Comparison of ENCODE assay signal across 23 cellular contexts in the genomic region with DNA sequence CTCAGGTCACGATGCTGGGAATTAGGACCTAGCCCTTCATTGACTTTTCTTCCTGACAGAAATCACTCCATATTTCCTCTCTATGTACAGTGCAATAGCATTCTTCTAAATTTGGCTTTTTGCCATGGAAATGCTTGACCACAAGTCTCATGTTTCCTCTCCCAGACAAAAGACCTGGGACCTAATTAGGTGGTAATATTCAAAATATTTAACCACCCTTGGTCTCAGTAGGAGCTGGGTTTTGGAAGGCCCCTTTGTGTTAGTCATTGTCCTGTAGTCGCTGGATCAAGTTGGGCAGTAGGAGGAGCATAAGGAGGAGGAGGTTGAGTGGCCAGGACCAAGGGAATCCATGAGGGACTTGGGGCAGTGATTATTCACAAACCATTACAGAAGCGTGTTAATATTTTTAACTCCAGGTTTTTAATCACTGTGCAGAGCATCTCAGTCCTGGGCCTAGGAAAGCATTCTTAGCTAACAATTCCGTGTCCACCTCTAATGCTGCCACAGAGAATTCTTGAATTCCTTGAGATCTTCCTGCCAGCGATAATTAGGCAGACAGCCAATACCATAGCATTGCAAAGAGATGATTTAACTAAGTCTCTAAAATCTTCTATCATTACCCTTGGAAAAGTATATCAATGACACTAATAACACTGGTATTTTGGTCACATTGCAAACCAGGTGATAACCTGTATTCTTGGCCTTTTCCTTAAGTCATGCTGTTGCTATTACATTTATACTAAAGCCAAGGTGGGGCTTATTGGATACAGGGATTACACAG. TPM values are rescaled to one million over a fixed set of nuclear protein-coding genes. Genes with fewer than 3 reads are reported as not detected.
DNase-seq lines count a peak whose midpoint lies in the region; ATAC-seq and TF ChIP-seq lines count a peak whose summit lies in the region.
"Had no signal": no experiment of that assay in that cellular context is flagged by ENCODE, and none has a peak within 500 bp of the region (broad histone marks: within the 10 kb centered on the region; RNA-seq: fewer than 3 reads in every experiment).

No MANE protein-coding gene starts in this region.

- H3K4me1 ChIP-seq in HAP-1 (no peaks in the 10 kb centered on the region), testis (no peaks in the 10 kb centered on the region)
- H3K4me1 ChIP-seq: Peyer's patch had no signal

- H3K36me3 ChIP-seq in HAP-1 (replicated peaks) = no peaks in the 10 kb centered on the region
- no peaks in the 10 kb centered on the region for H3K36me3 ChIP-seq in testis (ENCODE audit: low read depth, missing control alignments)
- H3K36me3 ChIP-seq: Peyer's patch had no signal

- in situ Hi-C loops in HAP-1 (cut with MboI; ENCODE audit: low sequenced_read_pairs) = no loop called here

- DNase-seq in AG20443 (ENCODE audit: low spot score) (peak; percentile 10), HAP-1 (ENCODE audit: low spot score in 2 of 2) (peak; percentile 8 to 10), astrocyte of the hippocampus (ENCODE audit: low read depth, low spot score) (peak; percentile 70), iPS-NIHi11 (ENCODE audit: low spot score) (peak; percentile 16), testis (no peak), NCI-H1092 treated with DMSO at 0.1 percent for 48 hours (lab: John Stamatoyannopoulos, UW) (no peak)
- no peak for DNase-seq in natural killer cell treated with Interleukin-12 subunit alpha and Interleukin-12 subunit beta and Interleukin-15 and Interleukin-18, amount 100 ng/mL, for 72 hours (ENCODE audit: low spot score)
- DNase-seq: activated CD4-positive, alpha-beta memory T cell treated with anti-CD3 and anti-CD28 coated beads for 36 hours; activated T-cell treated with anti-CD3 and anti-CD28 coated beads, Interleukin-2, amount 50 U/mL, for 24 hours; COR-L47; effector CD8-positive, alpha-beta T cell; GF-D8; hypothalamus; IMR-90; left colon; NCI-H2081; NCI-H774; occipital lobe; Peyer's patch; stimulated activated CD4-positive, alpha-beta T cell treated with anti-CD3 and anti-CD28 coated beads, Interleukin-4, amount 100 ng/mL, for 24 hours; T-helper 1 cell had no signal

- no peak overlapping the region for H3K27ac ChIP-seq in testis
- H3K27ac ChIP-seq: Peyer's patch had no signal

- H3K27me3 ChIP-seq in HAP-1 (ENCODE audit: low read depth) (no peaks in the 10 kb centered on the region), testis (no peaks in the 10 kb centered on the region)
- H3K27me3 ChIP-seq: Peyer's patch had no signal

- no peak for ATAC-seq in natural killer cell treated with Interleukin-12 subunit alpha and Interleukin-12 subunit beta and Interleukin-15 and Interleukin-18, amount 100 ng/mL, for 72 hours
- ATAC-seq in HG03460 (IDR thresholded peaks at IDR 0.05; ENCODE audit: unreplicated experiment) = no peak
- ATAC-seq: left colon had no signal

- TF ChIP-seq POLR2A in testis (IDR thresholded peaks at IDR 0.05) = no peak

- H3K27me3 Mint-ChIP-seq in natural killer cell treated with Interleukin-12 subunit alpha and Interleukin-12 subunit beta and Interleukin-15 and Interleukin-18, amount 100 ng/mL, for 72 hours = peaks cover 7 to 32% of the 10 kb centered on the region in 2 donors
- H3K27me3 Mint-ChIP-seq: activated CD4-positive, alpha-beta memory T cell treated with anti-CD3 and anti-CD28 coated beads for 36 hours had no signal

- intact Hi-C loops in testis (cut with DNase I; ENCODE audit: low total_unique reads) = no loop called here

- H3K4me3 Mint-ChIP-seq in natural killer cell treated with Interleukin-12 subunit alpha and Interleukin-12 subunit beta and Interleukin-15 and Interleukin-18, amount 100 ng/mL, for 72 hours = no peak overlapping the region
- H3K4me3 Mint-ChIP-seq: activated CD4-positive, alpha-beta memory T cell treated with anti-CD3 and anti-CD28 coated beads for 36 hours; activated naive CD4-positive, alpha-beta T cell treated with anti-CD3 and anti-CD28 coated beads, Interleukin-2, amount 50 U/mL, for 24 hours; activated T-cell treated with anti-CD3 and anti-CD28 coated beads, Interleukin-2, amount 50 U/mL, for 24 hours had no signal

- H3K27ac Mint-ChIP-seq in natural killer cell treated with Interleukin-12 subunit alpha and Interleukin-12 subunit beta and Interleukin-15 and Interleukin-18, amount 100 ng/mL, for 72 hours = no peak overlapping the region
- H3K27ac Mint-ChIP-seq: activated CD4-positive, alpha-beta memory T cell treated with anti-CD3 and anti-CD28 coated beads for 36 hours; activated naive CD4-positive, alpha-beta T cell treated with anti-CD3 and anti-CD28 coated beads, Interleukin-2, amount 50 U/mL, for 24 hours; activated T-cell treated with anti-CD3 and anti-CD28 coated beads, Interleukin-2, amount 50 U/mL, for 24 hours had no signal

- no peaks in the 10 kb centered on the region for H3K9me3 Mint-ChIP-seq in natural killer cell treated with Interleukin-12 subunit alpha and Interleukin-12 subunit beta and Interleukin-15 and Interleukin-18, amount 100 ng/mL, for 72 hours
- H3K9me3 Mint-ChIP-seq: activated CD4-positive, alpha-beta memory T cell treated with anti-CD3 and anti-CD28 coated beads for 36 hours; activated naive CD4-positive, alpha-beta T cell treated with anti-CD3 and anti-CD28 coated beads, Interleukin-2, amount 50 U/mL, for 24 hours; activated T-cell treated with anti-CD3 and anti-CD28 coated beads, Interleukin-2, amount 50 U/mL, for 24 hours had no signal

- no peak for TF ChIP-seq CTCF in testis (IDR thresholded peaks at IDR 0.05)

- H3K9me3 ChIP-seq in HAP-1 (no peaks in the 10 kb centered on the region), testis (no peaks in the 10 kb centered on the region)
- H3K9me3 ChIP-seq: Peyer's patch had no signal

- H3K4me3 ChIP-seq in HAP-1 (no peak overlapping the region), testis (no peak overlapping the region)
- H3K4me3 ChIP-seq: Peyer's patch had no signal

- H3K36me3 Mint-ChIP-seq in natural killer cell treated with Interleukin-12 subunit alpha and Interleukin-12 subunit beta and Interleukin-15 and Interleukin-18, amount 100 ng/mL, for 72 hours = no peaks in the 10 kb centered on the region
- H3K36me3 Mint-ChIP-seq: activated CD4-positive, alpha-beta memory T cell treated with anti-CD3 and anti-CD28 coated beads for 36 hours; activated naive CD4-positive, alpha-beta T cell treated with anti-CD3 and anti-CD28 coated beads, Interleukin-2, amount 50 U/mL, for 24 hours had no signal

- 71 to 85% methylated on average over 3 to 5 of the region's 5 CpGs for WGBS in testis, 2 donors

- H3K4me1 Mint-ChIP-seq in natural killer cell treated with Interleukin-12 subunit alpha and Interleukin-12 subunit beta and Interleukin-15 and Interleukin-18, amount 100 ng/mL, for 72 hours (ENCODE audit: low read depth in 2 of 2) = no peaks in the 10 kb centered on the region
- H3K4me1 Mint-ChIP-seq: activated naive CD4-positive, alpha-beta T cell treated with anti-CD3 and anti-CD28 coated beads, Interleukin-2, amount 50 U/mL, for 24 hours had no signal

RNA-seq across cellular contexts. Expression of a gene that starts 25.0 kb away (rescaled TPM):
- total RNA-seq in testis = 1 to 10 TPM; 4.6 to 6.5 TPM
- 1.9 TPM for polyA plus RNA-seq in testis (ENCODE audit: insufficient read depth, low read depth, low replicate concordance)
- not detected for total RNA-seq in natural killer cell treated with Interleukin-12 subunit alpha and Interleukin-12 subunit beta and Interleukin-15 and Interleukin-18, amount 100 ng/mL, for 72 hours
- total RNA-seq: activated CD4-positive, alpha-beta memory T cell treated with anti-CD3 and anti-CD28 coated beads for 36 hours had no signal

Comparison
In these comparisons a context has a peak if more than half of its experiments do, and no peak if none do; other contexts are left out.
1. DNase-seq: peak in AG20443 (single experiment), HAP-1 (2 of 2), astrocyte of the hippocampus (single experiment) and iPS-NIHi11 (single experiment); none in testis (single experiment), NCI-H1092 treated with DMSO at 0.1 percent for 48 hours (single experiment) and natural killer cell treated with Interleukin-12 subunit alpha and Interleukin-12 subunit beta and Interleukin-15 and Interleukin-18, amount 100 ng/mL, for 72 hours (single experiment).
2. RNA of a gene that starts 25.0 kb away (total RNA-seq): 4.6 to 6.5 TPM in testis; not detected in natural killer cell treated with Interleukin-12 subunit alpha and Interleukin-12 subunit beta and Interleukin-15 and Interleukin-18, amount 100 ng/mL, for 72 hours; every median in the first group is over 4 times any median in the second.